Comparison of ENCODE assay signal across 18 cellular contexts in the genomic region with DNA sequence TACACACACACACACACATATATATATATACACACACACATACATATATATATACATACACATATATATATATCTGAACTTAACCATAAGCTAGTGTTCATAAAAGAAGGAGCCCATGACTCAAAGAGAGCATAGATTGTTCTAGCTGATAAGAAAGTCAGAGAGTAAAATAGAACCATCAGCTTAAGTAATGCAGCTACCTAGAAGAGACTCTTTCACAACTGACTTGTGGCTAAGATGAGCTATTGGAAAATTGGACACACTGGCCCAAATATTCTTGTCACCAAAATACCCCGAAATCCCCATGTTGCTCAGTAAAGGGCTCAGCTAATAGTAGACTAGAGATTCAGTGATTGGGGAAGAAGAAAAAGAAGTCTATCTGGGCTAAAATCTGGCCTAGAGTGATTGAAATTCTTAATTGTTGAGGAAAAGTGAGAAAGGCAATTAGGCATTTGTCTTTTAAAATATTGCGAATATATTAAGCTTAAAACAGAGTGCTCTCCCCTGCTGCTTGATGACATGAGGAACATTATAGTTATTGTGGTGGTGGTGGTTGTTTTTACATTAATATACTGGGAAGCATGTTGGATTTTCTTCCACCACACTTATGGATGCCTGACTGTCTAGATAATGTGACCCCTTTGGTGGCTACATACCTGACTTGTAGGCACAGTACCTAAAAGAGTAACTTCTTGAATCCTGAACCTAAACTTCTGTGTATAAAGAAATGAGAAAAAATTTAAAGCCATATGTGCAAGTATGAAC. TPM values are rescaled to one million over a fixed set of nuclear protein-coding genes. Genes with fewer than 3 reads are reported as not detected.
DNase-seq lines count a peak whose midpoint lies in the region; ATAC-seq lines count a peak whose summit lies in the region.
"Had no signal": no experiment of that assay in that cellular context is flagged by ENCODE, and none has a peak within 500 bp of the region (broad histone marks: within the 10 kb centered on the region; RNA-seq: fewer than 3 reads in every experiment).

No MANE protein-coding gene starts in this region.

- H3K9me3 Mint-ChIP-seq in dendritic cell treated with granulocyte-macrophage colony-stimulating factor and Interleukin-4, amounts not matched to agents 40 ng/mL and 50 ng/mL, for 4 days: no peaks in the 10 kb centered on the region

- no peaks in the 10 kb centered on the region for H3K27me3 ChIP-seq in right cardiac atrium (ENCODE audit: control insufficient read depth, insufficient read depth)
- H3K27me3 ChIP-seq: stomach had no signal

- no peaks in the 10 kb centered on the region for H3K9me3 ChIP-seq in right cardiac atrium (ENCODE audit: control insufficient read depth, low read length)
- H3K9me3 ChIP-seq: stomach had no signal

- no peak overlapping the region for H3K4me3 ChIP-seq in right cardiac atrium (ENCODE audit: low read length)
- H3K4me3 ChIP-seq: stomach had no signal

- H3K27ac ChIP-seq in right cardiac atrium (ENCODE audit: low read length): no peak overlapping the region
- H3K27ac ChIP-seq: HL-60, WERI-Rb-1 had no signal

- peak overlapping the region; percentile 39 for H3K4me3 Mint-ChIP-seq in dendritic cell treated with granulocyte-macrophage colony-stimulating factor and Interleukin-4, amounts not matched to agents 40 ng/mL and 50 ng/mL, for 4 days

- H3K27me3 Mint-ChIP-seq in dendritic cell treated with granulocyte-macrophage colony-stimulating factor and Interleukin-4, amounts not matched to agents 40 ng/mL and 50 ng/mL, for 4 days: no peaks in the 10 kb centered on the region

- peak overlapping the region; percentile 79 for H3K27ac Mint-ChIP-seq in dendritic cell treated with granulocyte-macrophage colony-stimulating factor and Interleukin-4, amounts not matched to agents 40 ng/mL and 50 ng/mL, for 4 days

- WGBS in right cardiac atrium: 91% methylated on average over 2 of the region's 2 CpGs

- no peak for ATAC-seq in HG03432 (IDR thresholded peaks at IDR 0.05; ENCODE audit: unreplicated experiment)
- no peak for ATAC-seq in right cardiac atrium

- DNase-seq in AML-193 (lab: John Stamatoyannopoulos, UW): peak; percentile 16 to 19
- peak; percentile 63 for DNase-seq in GF-D8 (lab: John Stamatoyannopoulos, UW)
- peak; percentile 56 for DNase-seq in SIG-M5 (lab: John Stamatoyannopoulos, UW)
- DNase-seq in effector CD8-positive, alpha-beta T cell (lab: John Stamatoyannopoulos, UW): no peak
- no peak for DNase-seq in right cardiac atrium
- DNase-seq in DMS79 treated with DMSO at 0.1 percent for 48 hours (lab: John Stamatoyannopoulos, UW): no peak
- DNase-seq: activated gamma-delta T cell treated with Interleukin-2 at 50 U/mL for 16 hours; cortex of kidney; NCI-H1092; NCI-H524; SHP77; stimulated activated CD4-positive, alpha-beta T cell treated with anti-CD3 and anti-CD28 coated beads, Interleukin-4, amount 100 ng/mL, for 1 hour; WERI-Rb-1 had no signal

- H3K4me1 ChIP-seq in right cardiac atrium (ENCODE audit: control insufficient read depth, insufficient read depth, low read length): no peaks in the 10 kb centered on the region

- H3K4me1 Mint-ChIP-seq in dendritic cell treated with granulocyte-macrophage colony-stimulating factor and Interleukin-4, amounts not matched to agents 40 ng/mL and 50 ng/mL, for 4 days (ENCODE audit: low read depth): peaks cover 86% of the 10 kb centered on the region

- peaks cover 98% of the 10 kb centered on the region for H3K36me3 Mint-ChIP-seq in dendritic cell treated with granulocyte-macrophage colony-stimulating factor and Interleukin-4, amounts not matched to agents 40 ng/mL and 50 ng/mL, for 4 days (ENCODE audit: low read depth)

- intact Hi-C loops in dendritic cell treated with granulocyte-macrophage colony-stimulating factor and Interleukin-4, amounts not matched to agents 40 ng/mL and 50 ng/mL, for 4 days (cut with micrococcal nuclease): no loop called here
- intact Hi-C loops in right cardiac atrium (cut with DNase I): no loop called here

RNA-seq across cellular contexts. Expression of a gene that starts 6.3 kb away (rescaled TPM):
- under 1 TPM; 0.28 to 0.46 (median 0.38) TPM for total RNA-seq in right cardiac atrium
- 0.18 TPM for polyA plus RNA-seq in right cardiac atrium
- total RNA-seq: renal cortical epithelial cell had no signal

Comparison
In these comparisons a context has a peak if more than half of its experiments do, and no peak if none do; other contexts are left out.
1. DNase-seq: peak in AML-193 (2 of 2), GF-D8 (single experiment) and SIG-M5 (single experiment); none in effector CD8-positive, alpha-beta T cell (single experiment), right cardiac atrium (0 of 3) and DMS79 treated with DMSO at 0.1 percent for 48 hours (single experiment).